Comparison of ENCODE assay signal across 21 cellular contexts in genomic region chr14:28707814-28708213, GRCh38. TPM values are rescaled to one million over a fixed set of nuclear protein-coding genes. Genes with fewer than 3 reads are reported as not detected.
DNase-seq lines count a peak whose midpoint lies in the region; ATAC-seq lines count a peak whose summit lies in the region.
"Had no signal": no experiment of that assay in that cellular context is flagged by ENCODE, and none has a peak within 500 bp of the region (broad histone marks: within the 10 kb centered on the region; RNA-seq: fewer than 3 reads in every experiment).

No MANE protein-coding gene starts in this region.

- in situ Hi-C loops in SK-MEL-5 (cut with HindIII; ENCODE audit: low pct_unique_long_range_greater_than_20kb, low sequenced_read_pairs), result no loop called here

- no peak for ATAC-seq in sciatic nerve
- ATAC-seq: natural killer cell treated with Interleukin-12 subunit alpha and Interleukin-12 subunit beta and Interleukin-15 and Interleukin-18, amount 100 ng/mL, for 72 hours; psoas muscle had no signal

- intact Hi-C loops in sciatic nerve (cut with DNase I), result no loop called here

- DNase-seq in GM04503 (ENCODE audit: low read depth), result peak; percentile 31
- peak; percentile 7 for DNase-seq in SK-MEL-5 (ENCODE audit: low read depth, low spot score)
- peak; percentile 6 for DNase-seq in fibroblast of gingiva (ENCODE audit: low read depth)
- peak; percentile 40 for DNase-seq in renal cortical epithelial cell (ENCODE audit: low read depth)
- DNase-seq in sciatic nerve (ENCODE audit: low spot score), result no peak
- no peak for DNase-seq in stimulated activated CD4-positive, alpha-beta T cell treated with anti-CD3 and anti-CD28 coated beads, Interleukin-4, amount 100 ng/mL, for 1 hour
- DNase-seq in NCI-H2227 treated with DMSO at 0.1 percent for 48 hours (lab: John Stamatoyannopoulos, UW), result no peak
- DNase-seq in activated CD8-positive, alpha-beta memory T cell treated with anti-CD3 and anti-CD28 coated beads for 24 hours, result no peak
- DNase-seq: activated CD4-positive, alpha-beta T cell treated with anti-CD3 and anti-CD28 coated beads for 1 hour; activated naive CD4-positive, alpha-beta T cell treated with anti-CD3 and anti-CD28 coated beads for 36 hours; effector CD4-positive, alpha-beta T cell; GDM1; H7; NCI-H2029; NCI-H524; psoas muscle; SJCRH30 had no signal

RNA-seq across cellular contexts. Expression of gene FOXG1, which starts 58.8 kb away (rescaled TPM):
- not detected in 2 replicates for total RNA-seq in SK-MEL-5 (2014; rRNA removed; shearing (Covaris generic))
- 0.01 TPM in 1 of 2 replicates, not detected in the other for polyA plus RNA-seq in SK-MEL-5 (2015; cell fraction: cytosol; rRNA removed)
- polyA plus RNA-seq in SK-MEL-5 (2015; cell fraction: nucleus; rRNA removed), result not detected in 2 replicates
- total RNA-seq in renal cortical epithelial cell (not detected in 2 replicates), sciatic nerve (0.09 TPM)
- total RNA-seq: activated naive CD4-positive, alpha-beta T cell treated with anti-CD3 and anti-CD28 coated beads for 36 hours; cardiac muscle cell; glomerular endothelial cell; natural killer cell treated with Interleukin-12 subunit alpha and Interleukin-12 subunit beta and Interleukin-15 and Interleukin-18, amount 100 ng/mL, for 72 hours; subcutaneous adipose tissue had no signal

Comparison
In these comparisons a context has a peak if more than half of its experiments do, and no peak if none do; other contexts are left out.
1. DNase-seq: peak in GM04503 (single experiment), SK-MEL-5 (single experiment), fibroblast of gingiva (single experiment) and renal cortical epithelial cell (single experiment); none in sciatic nerve (single experiment), stimulated activated CD4-positive, alpha-beta T cell treated with anti-CD3 and anti-CD28 coated beads, Interleukin-4, amount 100 ng/mL, for 1 hour (single experiment), NCI-H2227 treated with DMSO at 0.1 percent for 48 hours (single experiment) and activated CD8-positive, alpha-beta memory T cell treated with anti-CD3 and anti-CD28 coated beads for 24 hours (single experiment).